ENCODE assay signal across 13 cellular contexts in the genomic region with DNA sequence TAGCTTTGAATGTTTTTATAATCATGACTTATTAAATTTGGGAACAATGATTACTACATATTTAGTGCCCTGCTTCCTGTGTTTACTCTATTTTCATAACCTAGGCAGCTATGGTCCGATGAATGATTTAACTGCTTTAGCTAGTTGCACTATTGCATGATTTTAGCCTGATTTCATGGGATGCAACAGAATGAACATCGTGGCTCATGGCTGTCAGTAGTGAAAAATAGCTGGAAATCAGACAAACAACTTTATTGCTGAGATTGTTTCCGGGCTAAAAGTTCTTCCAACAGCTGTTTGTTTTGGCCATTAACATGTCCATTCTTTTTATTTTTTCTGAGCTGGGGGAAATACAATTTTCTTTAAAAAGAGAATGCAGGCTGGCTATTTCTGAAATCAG. TPM values are rescaled to one million over a fixed set of nuclear protein-coding genes. Genes with fewer than 3 reads are reported as not detected.
DNase-seq lines count a peak whose midpoint lies in the region; ATAC-seq and TF ChIP-seq lines count a peak whose summit lies in the region.
"Had no signal": no experiment of that assay in that cellular context is flagged by ENCODE, and none has a peak within 500 bp of the region (broad histone marks: within the 10 kb centered on the region; RNA-seq: fewer than 3 reads in every experiment).

A gene with protein sequence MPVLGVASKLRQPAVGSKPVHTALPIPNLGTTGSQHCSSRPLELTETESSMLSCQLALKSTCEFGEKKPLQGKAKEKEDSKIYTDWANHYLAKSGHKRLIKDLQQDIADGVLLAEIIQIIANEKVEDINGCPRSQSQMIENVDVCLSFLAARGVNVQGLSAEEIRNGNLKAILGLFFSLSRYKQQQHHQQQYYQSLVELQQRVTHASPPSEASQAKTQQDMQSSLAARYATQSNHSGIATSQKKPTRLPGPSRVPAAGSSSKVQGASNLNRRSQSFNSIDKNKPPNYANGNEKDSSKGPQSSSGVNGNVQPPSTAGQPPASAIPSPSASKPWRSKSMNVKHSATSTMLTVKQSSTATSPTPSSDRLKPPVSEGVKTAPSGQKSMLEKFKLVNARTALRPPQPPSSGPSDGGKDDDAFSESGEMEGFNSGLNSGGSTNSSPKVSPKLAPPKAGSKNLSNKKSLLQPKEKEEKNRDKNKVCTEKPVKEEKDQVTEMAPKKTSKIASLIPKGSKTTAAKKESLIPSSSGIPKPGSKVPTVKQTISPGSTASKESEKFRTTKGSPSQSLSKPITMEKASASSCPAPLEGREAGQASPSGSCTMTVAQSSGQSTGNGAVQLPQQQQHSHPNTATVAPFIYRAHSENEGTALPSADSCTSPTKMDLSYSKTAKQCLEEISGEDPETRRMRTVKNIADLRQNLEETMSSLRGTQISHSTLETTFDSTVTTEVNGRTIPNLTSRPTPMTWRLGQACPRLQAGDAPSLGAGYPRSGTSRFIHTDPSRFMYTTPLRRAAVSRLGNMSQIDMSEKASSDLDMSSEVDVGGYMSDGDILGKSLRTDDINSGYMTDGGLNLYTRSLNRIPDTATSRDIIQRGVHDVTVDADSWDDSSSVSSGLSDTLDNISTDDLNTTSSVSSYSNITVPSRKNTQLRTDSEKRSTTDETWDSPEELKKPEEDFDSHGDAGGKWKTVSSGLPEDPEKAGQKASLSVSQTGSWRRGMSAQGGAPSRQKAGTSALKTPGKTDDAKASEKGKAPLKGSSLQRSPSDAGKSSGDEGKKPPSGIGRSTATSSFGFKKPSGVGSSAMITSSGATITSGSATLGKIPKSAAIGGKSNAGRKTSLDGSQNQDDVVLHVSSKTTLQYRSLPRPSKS (N-terminal part only) (plus strand): TSS at position 393 of the 400 bp plus-strand sequence. CDS start 568 bp downstream, outside the sequence.

- no peak within 1 kb of the TSS for H3K27ac ChIP-seq in PC-9
- no peak within 1 kb of the TSS for H3K27ac ChIP-seq in mesenchymal stem cell (ENCODE audit: low read length, poor library complexity, severe bottlenecking)
- peak within 1 kb of the TSS; percentile 40 for H3K27ac ChIP-seq in suprapubic skin

- no peak within 1 kb of the TSS for H3K14ac ChIP-seq in mesenchymal stem cell (ENCODE audit: low read length in 2 of 2)

- H3K9me3 ChIP-seq in PC-9 (ENCODE audit: insufficient read depth, low read depth) (no peaks in the 10 kb centered on the region), mesenchymal stem cell (ENCODE audit: control insufficient read depth, low read length) (no peaks in the 10 kb centered on the region), suprapubic skin (no peaks in the 10 kb centered on the region), Caco-2 (no peaks in the 10 kb centered on the region)

- no peaks in the 10 kb centered on the region for H3K27me3 ChIP-seq in PC-9 (ENCODE audit: insufficient read depth, low read depth)
- no peaks in the 10 kb centered on the region for H3K27me3 ChIP-seq in mesenchymal stem cell (ENCODE audit: control insufficient read depth in 1 of 2, insufficient read depth in 1 of 2, low read length in 2 of 2)
- H3K27me3 ChIP-seq in suprapubic skin: no peaks in the 10 kb centered on the region
- no peaks in the 10 kb centered on the region for H3K27me3 ChIP-seq in Caco-2 (replicated peaks; ENCODE audit: control insufficient read depth, insufficient read depth, low read length)

- H3K4me3 Mint-ChIP-seq in endothelial cell (ENCODE audit: unreplicated experiment): no peak within 1 kb of the TSS
- H3K4me3 Mint-ChIP-seq in activated CD8-positive, alpha-beta memory T cell treated with anti-CD3 and anti-CD28 coated beads, Interleukin-2, amount 10 ng/mL, durations not matched to agents 7 days and 5 days: no peak within 1 kb of the TSS
- H3K4me3 Mint-ChIP-seq in Caco-2 (ENCODE audit: unreplicated experiment): no peak within 1 kb of the TSS
- H3K4me3 Mint-ChIP-seq: naive thymus-derived CD8-positive, alpha-beta T cell had no signal

- H3K9me3 Mint-ChIP-seq in endothelial cell (ENCODE audit: unreplicated experiment) (no peaks in the 10 kb centered on the region), Caco-2 (ENCODE audit: unreplicated experiment) (no peaks in the 10 kb centered on the region)
- H3K9me3 Mint-ChIP-seq in activated CD8-positive, alpha-beta memory T cell treated with anti-CD3 and anti-CD28 coated beads, Interleukin-2, amount 10 ng/mL, durations not matched to agents 7 days and 5 days (ENCODE audit: low read depth): peaks cover under 1% of the 10 kb centered on the region

- intact Hi-C loops in PC-9 (cut with micrococcal nuclease; ENCODE audit: unreplicated experiment): no loop called here
- intact Hi-C loops in Caco-2 (cut with micrococcal nuclease; ENCODE audit: unreplicated experiment): no loop called here

- no peak within 1 kb of the TSS for H2AK5ac ChIP-seq in mesenchymal stem cell (ENCODE audit: low read length, severe bottlenecking)

- no peaks in the 10 kb centered on the region for H3K36me3 Mint-ChIP-seq in endothelial cell (ENCODE audit: low read depth, unreplicated experiment)
- no peaks in the 10 kb centered on the region for H3K36me3 Mint-ChIP-seq in activated CD8-positive, alpha-beta memory T cell treated with anti-CD3 and anti-CD28 coated beads, Interleukin-2, amount 10 ng/mL, durations not matched to agents 7 days and 5 days
- no peaks in the 10 kb centered on the region for H3K36me3 Mint-ChIP-seq in Caco-2 (ENCODE audit: insufficient read depth, unreplicated experiment)
- H3K36me3 Mint-ChIP-seq: naive thymus-derived CD8-positive, alpha-beta T cell had no signal

- no peak within 1 kb of the TSS for H3K4me3 ChIP-seq in PC-9
- peak within 1 kb of the TSS in 1 of 2 experiments; percentile 34 for H3K4me3 ChIP-seq in mesenchymal stem cell (ENCODE audit: insufficient read depth in 1 of 2, low read depth in 1 of 2, low read length in 2 of 2)
- H3K4me3 ChIP-seq in suprapubic skin: no peak within 1 kb of the TSS
- H3K4me3 ChIP-seq in Caco-2 (ENCODE audit: low read depth, low read length): no peak within 1 kb of the TSS

- H2BK12ac ChIP-seq in mesenchymal stem cell (ENCODE audit: low read length in 2 of 2): peak within 1 kb of the TSS; percentile 45 to 77

- TF ChIP-seq EP300 in suprapubic skin (IDR thresholded peaks at IDR 0.05): no peak

- WGBS in mesenchymal stem cell: 7% methylated on average over 2 of the region's 3 CpGs
- WGBS in suprapubic skin: 20% methylated on average over 3 of the region's 3 CpGs

- peak within 1 kb of the TSS; percentile 3 for H3K27ac Mint-ChIP-seq in endothelial cell (ENCODE audit: unreplicated experiment)
- no peak within 1 kb of the TSS for H3K27ac Mint-ChIP-seq in activated CD8-positive, alpha-beta memory T cell treated with anti-CD3 and anti-CD28 coated beads, Interleukin-2, amount 10 ng/mL, durations not matched to agents 7 days and 5 days
- no peak within 1 kb of the TSS for H3K27ac Mint-ChIP-seq in Caco-2 (ENCODE audit: unreplicated experiment)
- H3K27ac Mint-ChIP-seq: naive thymus-derived CD8-positive, alpha-beta T cell had no signal

- ATAC-seq in activated CD8-positive, alpha-beta memory T cell treated with anti-CD3 and anti-CD28 coated beads, Interleukin-2, amount 10 ng/mL, durations not matched to agents 7 days and 5 days: no peak
- ATAC-seq: naive thymus-derived CD8-positive, alpha-beta T cell had no signal

- peak within 1 kb of the TSS; percentile 92 for H4K8ac ChIP-seq in mesenchymal stem cell (ENCODE audit: low read length)

- BruUV-seq in PC-9 (replicated peaks; lab: Mats Ljungman, UMichigan) (no TSS peak), Caco-2 (replicated peaks; lab: Mats Ljungman, UMichigan) (no TSS peak)

- no peaks in the 10 kb centered on the region for H3K36me3 ChIP-seq in PC-9 (ENCODE audit: low read depth)
- H3K36me3 ChIP-seq in mesenchymal stem cell (ENCODE audit: control insufficient read depth in 1 of 2, insufficient read depth in 2 of 2, low read depth in 1 of 2, low read length in 2 of 2): no peaks in the 10 kb centered on the region
- H3K36me3 ChIP-seq in suprapubic skin: no peaks in the 10 kb centered on the region
- no peaks in the 10 kb centered on the region for H3K36me3 ChIP-seq in Caco-2 (ENCODE audit: control insufficient read depth, insufficient read depth, low read length)

- H3K9ac ChIP-seq in mesenchymal stem cell (ENCODE audit: low read length): peak within 1 kb of the TSS; percentile 65

- H2BK120ac ChIP-seq in mesenchymal stem cell (ENCODE audit: low read depth, low read length): peak within 1 kb of the TSS; percentile 49

- H3K4ac ChIP-seq in mesenchymal stem cell (ENCODE audit: low read depth in 1 of 2, low read length in 2 of 2): peak within 1 kb of the TSS; percentile 32 to 75

- H2AFZ ChIP-seq in PC-9 (no peak within 1 kb of the TSS), mesenchymal stem cell (ENCODE audit: low read depth, low read length) (no peak within 1 kb of the TSS)

- H3K4me1 ChIP-seq in PC-9 (replicated peaks; ENCODE audit: insufficient read depth): no peaks in the 10 kb centered on the region
- H3K4me1 ChIP-seq in mesenchymal stem cell (ENCODE audit: control insufficient read depth, insufficient read depth, low read depth, low read length): no peaks in the 10 kb centered on the region
- no peaks in the 10 kb centered on the region for H3K4me1 ChIP-seq in suprapubic skin
- no peaks in the 10 kb centered on the region for H3K4me1 ChIP-seq in Caco-2

- POLR2A ChIA-PET in PC-9 (lab: Charles Lee; ENCODE audit: unreplicated experiment): no interaction called here
- POLR2A ChIA-PET in Caco-2 (lab: Charles Lee): no interaction called here

- no peak within 1 kb of the TSS for H4K91ac ChIP-seq in mesenchymal stem cell (ENCODE audit: low read length)

- no peaks in the 10 kb centered on the region for H3K79me1 ChIP-seq in mesenchymal stem cell (replicated peaks; ENCODE audit: low read length, poor library complexity, severe bottlenecking)

- H3K4me1 Mint-ChIP-seq in endothelial cell (ENCODE audit: unreplicated experiment) (peaks cover 14% of the 10 kb centered on the region), Caco-2 (ENCODE audit: low read depth, unreplicated experiment) (no peaks in the 10 kb centered on the region)
- H3K4me1 Mint-ChIP-seq in activated CD8-positive, alpha-beta memory T cell treated with anti-CD3 and anti-CD28 coated beads, Interleukin-2, amount 10 ng/mL, durations not matched to agents 7 days and 5 days: no peaks in the 10 kb centered on the region

- H3K9me2 ChIP-seq in PC-9 (ENCODE audit: insufficient read depth): no peaks in the 10 kb centered on the region

- H3K18ac ChIP-seq in mesenchymal stem cell (ENCODE audit: low read depth in 1 of 2, low read length in 2 of 2): peak within 1 kb of the TSS; percentile 79 to 85

- peaks cover 1% of the 10 kb centered on the region for H3K27me3 Mint-ChIP-seq in endothelial cell (ENCODE audit: unreplicated experiment)
- no peaks in the 10 kb centered on the region for H3K27me3 Mint-ChIP-seq in activated CD8-positive, alpha-beta memory T cell treated with anti-CD3 and anti-CD28 coated beads, Interleukin-2, amount 10 ng/mL, durations not matched to agents 7 days and 5 days
- H3K27me3 Mint-ChIP-seq in Caco-2 (ENCODE audit: insufficient read depth, unreplicated experiment): peaks cover 3% of the 10 kb centered on the region
- H3K27me3 Mint-ChIP-seq: naive thymus-derived CD8-positive, alpha-beta T cell had no signal

- H2BK15ac ChIP-seq in mesenchymal stem cell (ENCODE audit: low read depth, poor library complexity, severe bottlenecking): peak within 1 kb of the TSS; percentile 80

- no peak within 1 kb of the TSS for H3K23ac ChIP-seq in mesenchymal stem cell (ENCODE audit: low read length in 2 of 2)

- TF ChIP-seq CTCF in PC-9 (conservative IDR thresholded peaks at IDR 0.05) (no peak), endothelial cell (IDR thresholded peaks at IDR 0.05; ENCODE audit: unreplicated experiment) (no peak), suprapubic skin (IDR thresholded peaks at IDR 0.05) (no peak), Caco-2 (IDR thresholded peaks at IDR 0.05; ENCODE audit: insufficient read depth in 1 of 2, low read depth in 1 of 2, low read length in 1 of 2, severe bottlenecking in 1 of 2, unreplicated experiment in 1 of 2) (no peak)

- H2BK5ac ChIP-seq in mesenchymal stem cell (ENCODE audit: low read depth, low read length, poor library complexity, severe bottlenecking): no peak within 1 kb of the TSS

- no peak within 1 kb of the TSS for H3K4me2 ChIP-seq in PC-9
- H3K4me2 ChIP-seq in mesenchymal stem cell (ENCODE audit: low read length, poor library complexity, severe bottlenecking): no peak within 1 kb of the TSS

- DNase-seq in PC-9: no peak
- no peak for DNase-seq in endothelial cell (ENCODE audit: low spot score)
- DNase-seq in mesenchymal stem cell: no peak
- DNase-seq in suprapubic skin (ENCODE audit: low spot score in 2 of 2): no peak
- no peak for DNase-seq in activated CD8-positive, alpha-beta memory T cell treated with anti-CD3 and anti-CD28 coated beads, Interleukin-2, amount 10 ng/mL, durations not matched to agents 7 days and 5 days
- no peak for DNase-seq in SHP77 treated with DMSO at 0.1 percent for 48 hours (lab: John Stamatoyannopoulos, UW)
- DNase-seq in Caco-2: no peak
- DNase-seq in activated CD4-positive, alpha-beta T cell treated with anti-CD3 and anti-CD28 coated beads for 48 hours: no peak
- DNase-seq: anterior cingulate cortex; hippocampal formation; naive thymus-derived CD8-positive, alpha-beta T cell; NCI-H2227 treated with DMSO at 0.1 percent for 48 hours had no signal

- CTCF ChIA-PET in PC-9 (lab: Charles Lee) (no interaction called here), Caco-2 (lab: Charles Lee) (no interaction called here)
- CTCF ChIA-PET in activated CD8-positive, alpha-beta memory T cell treated with anti-CD3 and anti-CD28 coated beads, Interleukin-2, amount 10 ng/mL, durations not matched to agents 7 days and 5 days (lab: Charles Lee): no interaction called here

- no peaks in the 10 kb centered on the region for H3F3A ChIP-seq in PC-9 (ENCODE audit: insufficient read depth, low read depth)

- no peaks in the 10 kb centered on the region for H3K79me2 ChIP-seq in PC-9 (ENCODE audit: low read depth)

- no peak for TF ChIP-seq POLR2A in suprapubic skin (IDR thresholded peaks at IDR 0.05)

- H4K20me1 ChIP-seq in PC-9 (ENCODE audit: insufficient read depth): no peaks in the 10 kb centered on the region

RNA-seq across cellular contexts. Expression of the gene that starts here (rescaled TPM):
- total RNA-seq in PC-9 (2021): 4.2 and 13.6 TPM in 2 replicates
- total RNA-seq in endothelial cell (ENCODE audit: unreplicated experiment): 20.3 TPM
- 26.2 TPM for polyA plus RNA-seq in mesenchymal stem cell (2013, experiment 1 of 2)
- 26.1 TPM for polyA plus RNA-seq in mesenchymal stem cell (2013, experiment 2 of 2)
- 10 to 100 TPM; 11.7 to 20.9 (median 15.7) TPM for total RNA-seq in suprapubic skin
- not detected for total RNA-seq in activated CD8-positive, alpha-beta memory T cell treated with anti-CD3 and anti-CD28 coated beads, Interleukin-2, amount 10 ng/mL, durations not matched to agents 7 days and 5 days
- total RNA-seq in Caco-2 (2022): 0.45 and 0.67 TPM in 2 replicates
- total RNA-seq: activated CD8-positive, alpha-beta memory T cell treated with anti-CD3 and anti-CD28 coated beads for 36 hours; naive thymus-derived CD8-positive, alpha-beta T cell had no signal
- polyA plus RNA-seq: naive thymus-derived CD8-positive, alpha-beta T cell had no signal
